ENCODE assay signal across 1 cellular context in the genomic region with DNA sequence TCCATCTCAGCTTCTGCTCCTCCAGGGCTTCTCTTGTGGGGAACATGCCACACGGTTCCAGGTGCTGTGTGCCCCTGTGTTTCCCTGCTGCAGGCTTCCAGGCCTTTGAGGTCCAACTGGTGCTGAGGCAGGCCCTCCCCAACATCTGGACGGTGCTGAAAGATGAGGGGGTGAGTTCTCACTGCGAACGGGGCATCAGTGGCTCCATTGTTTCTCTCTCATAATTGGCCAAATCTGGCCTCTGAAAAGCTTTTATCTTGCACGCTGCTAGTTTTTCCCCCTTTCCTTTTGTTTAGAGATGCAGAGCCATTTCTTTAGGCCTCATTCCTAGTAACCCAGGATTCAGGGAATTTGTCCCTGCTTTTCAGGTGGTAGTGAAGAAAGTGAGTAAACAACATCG.
TF ChIP-seq lines count a peak whose summit lies in the region.

No MANE protein-coding gene starts in this region.

TF ChIP-seq in GM12878, 131 proteins besides CTCF, POLR2A, EP300 and RAD21:
- no peak for TF ChIP-seq ZNF24 (IDR thresholded peaks at IDR 0.05)
- TF ChIP-seq CHD2 (IDR thresholded peaks at IDR 0.05; ENCODE audit: borderline replicate concordance, low read depth, low read length): no peak
- TF ChIP-seq EGR1 (IDR thresholded peaks at IDR 0.05; ENCODE audit: borderline replicate concordance in 1 of 2, low read depth in 2 of 2, low read length in 2 of 2): no peak
- no peak for TF ChIP-seq RBBP5 (conservative IDR thresholded peaks at IDR 0.05)
- no peak for TF ChIP-seq BCL11A (IDR thresholded peaks at IDR 0.05; ENCODE audit: low read depth, low read length)
- no peak for TF ChIP-seq SIN3A (IDR thresholded peaks at IDR 0.05; ENCODE audit: low read depth, low read length)
- no peak for TF ChIP-seq BHLHE40 (IDR thresholded peaks at IDR 0.05; ENCODE audit: borderline replicate concordance in 1 of 2, low read depth in 2 of 2, low read length in 1 of 2)
- TF ChIP-seq PAX8 (IDR thresholded peaks at IDR 0.05): no peak
- no peak for TF ChIP-seq ZNF274 (IDR thresholded peaks at IDR 0.05; ENCODE audit: insufficient read depth, insufficient read length)
- TF ChIP-seq GATAD2B (conservative IDR thresholded peaks at IDR 0.05; ENCODE audit: low read depth): no peak
- no peak for TF ChIP-seq ZBED1 (IDR thresholded peaks at IDR 0.05; ENCODE audit: borderline replicate concordance)
- no peak for TF ChIP-seq ESRRA (IDR thresholded peaks at IDR 0.05; ENCODE audit: low read length)
- TF ChIP-seq, protein P1, sequence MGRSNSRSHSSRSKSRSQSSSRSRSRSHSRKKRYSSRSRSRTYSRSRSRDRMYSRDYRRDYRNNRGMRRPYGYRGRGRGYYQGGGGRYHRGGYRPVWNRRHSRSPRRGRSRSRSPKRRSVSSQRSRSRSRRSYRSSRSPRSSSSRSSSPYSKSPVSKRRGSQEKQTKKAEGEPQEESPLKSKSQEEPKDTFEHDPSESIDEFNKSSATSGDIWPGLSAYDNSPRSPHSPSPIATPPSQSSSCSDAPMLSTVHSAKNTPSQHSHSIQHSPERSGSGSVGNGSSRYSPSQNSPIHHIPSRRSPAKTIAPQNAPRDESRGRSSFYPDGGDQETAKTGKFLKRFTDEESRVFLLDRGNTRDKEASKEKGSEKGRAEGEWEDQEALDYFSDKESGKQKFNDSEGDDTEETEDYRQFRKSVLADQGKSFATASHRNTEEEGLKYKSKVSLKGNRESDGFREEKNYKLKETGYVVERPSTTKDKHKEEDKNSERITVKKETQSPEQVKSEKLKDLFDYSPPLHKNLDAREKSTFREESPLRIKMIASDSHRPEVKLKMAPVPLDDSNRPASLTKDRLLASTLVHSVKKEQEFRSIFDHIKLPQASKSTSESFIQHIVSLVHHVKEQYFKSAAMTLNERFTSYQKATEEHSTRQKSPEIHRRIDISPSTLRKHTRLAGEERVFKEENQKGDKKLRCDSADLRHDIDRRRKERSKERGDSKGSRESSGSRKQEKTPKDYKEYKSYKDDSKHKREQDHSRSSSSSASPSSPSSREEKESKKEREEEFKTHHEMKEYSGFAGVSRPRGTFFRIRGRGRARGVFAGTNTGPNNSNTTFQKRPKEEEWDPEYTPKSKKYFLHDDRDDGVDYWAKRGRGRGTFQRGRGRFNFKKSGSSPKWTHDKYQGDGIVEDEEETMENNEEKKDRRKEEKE (IDR thresholded peaks at IDR 0.05): no peak
